Comparison of ENCODE assay signal across 8 cellular contexts in the genomic region with DNA sequence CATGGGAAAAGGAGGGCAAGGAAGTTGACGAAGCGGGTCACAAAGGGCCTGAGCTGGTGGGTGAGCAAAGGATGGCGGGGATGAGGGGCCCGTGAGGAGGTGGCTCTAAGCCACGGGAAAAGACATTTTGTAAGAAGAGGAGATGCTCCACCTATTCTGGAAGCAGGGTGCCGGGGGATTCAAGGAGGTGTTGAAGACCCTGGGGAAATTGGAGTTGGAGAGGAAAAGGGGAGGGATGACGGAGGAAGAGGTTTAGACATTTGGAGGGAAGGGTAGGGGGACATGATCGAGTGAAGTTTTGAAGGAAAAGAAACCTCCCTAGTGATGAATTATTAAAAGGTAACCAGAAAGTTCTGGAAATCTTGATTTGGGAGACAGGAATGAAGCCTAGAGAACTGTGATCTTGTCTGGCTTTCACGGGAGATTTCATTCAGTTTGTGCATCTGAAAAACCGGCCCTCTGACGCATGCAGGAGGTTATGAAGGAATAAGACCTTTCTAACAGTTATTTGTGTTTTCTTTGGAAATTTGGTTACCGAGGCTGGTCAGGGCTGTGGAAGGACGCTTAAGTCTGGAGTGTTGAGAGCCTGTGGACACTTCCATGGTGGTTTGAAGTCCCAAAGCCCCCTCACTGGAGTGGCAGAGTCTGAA. TPM values are rescaled to one million over a fixed set of nuclear protein-coding genes. Genes with fewer than 3 reads are reported as not detected.
DNase-seq lines count a peak whose midpoint lies in the region; ATAC-seq and TF ChIP-seq lines count a peak whose summit lies in the region.

No MANE protein-coding gene starts in this region.

- peaks cover 38% of the 10 kb centered on the region for H3K27me3 ChIP-seq in BE2C

- H3K36me3 Mint-ChIP-seq in effector memory CD8-positive, alpha-beta T cell (ENCODE audit: insufficient read depth), result no peaks in the 10 kb centered on the region
- peaks cover 13% of the 10 kb centered on the region for H3K36me3 Mint-ChIP-seq in neural crest cell (ENCODE audit: low read depth)

- TF ChIP-seq CTCF in BE2C (IDR thresholded peaks at IDR 0.05; ENCODE audit: low read depth, low read length) (no peak), LNCaP clone FGC (IDR thresholded peaks at IDR 0.05; ENCODE audit: control insufficient read depth, extremely low read depth, insufficient read depth) (no peak), neural crest cell (conservative IDR thresholded peaks at IDR 0.05) (no peak)

- no peaks in the 10 kb centered on the region for H3K4me1 Mint-ChIP-seq in effector memory CD8-positive, alpha-beta T cell (ENCODE audit: low read depth in 2 of 2)
- H3K4me1 Mint-ChIP-seq in neural crest cell, result peaks cover 37% of the 10 kb centered on the region

- ATAC-seq in effector memory CD8-positive, alpha-beta T cell (replicated peaks), result no peak
- no peak for ATAC-seq in GM21723 (IDR thresholded peaks at IDR 0.05; ENCODE audit: unreplicated experiment)

- peak overlapping the region; percentile 49 to 59 for H3K4me3 Mint-ChIP-seq in effector memory CD8-positive, alpha-beta T cell
- peak overlapping the region; percentile 95 for H3K4me3 Mint-ChIP-seq in neural crest cell

- H3K9me3 Mint-ChIP-seq in effector memory CD8-positive, alpha-beta T cell, result no peaks in the 10 kb centered on the region
- no peaks in the 10 kb centered on the region for H3K9me3 Mint-ChIP-seq in neural crest cell

- no peaks in the 10 kb centered on the region for H3K9me3 ChIP-seq in BE2C

- no peak overlapping the region for H3K27ac Mint-ChIP-seq in effector memory CD8-positive, alpha-beta T cell
- peak overlapping the region; percentile 95 for H3K27ac Mint-ChIP-seq in neural crest cell (ENCODE audit: unreplicated experiment)

- DNase-seq in BE2C, result no peak
- no peak for DNase-seq in LNCaP clone FGC (ENCODE audit: low read depth)
- no peak for DNase-seq in effector memory CD8-positive, alpha-beta T cell
- no peak for DNase-seq in neural crest cell (ENCODE audit: low read depth, low spot score)
- no peak for DNase-seq in H4 (ENCODE audit: low spot score)
- no peak for DNase-seq in stimulated activated CD4-positive, alpha-beta T cell treated with anti-CD3 and anti-CD28 coated beads, Interleukin-4, amount 100 ng/mL, for 1 hour
- no peak for DNase-seq in NCI-H1105 (lab: John Stamatoyannopoulos, UW)

- peak overlapping the region; percentile 37 for H3K4me3 ChIP-seq in BE2C (ENCODE audit: low read depth, low read length)
- peak overlapping the region; percentile 60 for H3K4me3 ChIP-seq in LNCaP clone FGC (ENCODE audit: low read depth, low read length)

- H3K27me3 Mint-ChIP-seq in effector memory CD8-positive, alpha-beta T cell, result peaks cover 65 to 75% of the 10 kb centered on the region in 2 donors
- H3K27me3 Mint-ChIP-seq in neural crest cell (ENCODE audit: low read depth), result no peaks in the 10 kb centered on the region

- H3K36me3 ChIP-seq in BE2C, result no peaks in the 10 kb centered on the region

- H3K4me1 ChIP-seq in BE2C, result no peaks in the 10 kb centered on the region

RNA-seq across cellular contexts. Expression of a gene that starts 1.4 kb away (rescaled TPM):
- 1.1 TPM for polyA plus RNA-seq in BE2C (2012; ENCODE audit: insufficient read depth, insufficient read length, low read depth)
- 104 and 119 TPM in 2 replicates for total RNA-seq in neural crest cell
- total RNA-seq in H4 (2014; rRNA removed; shearing (Covaris generic)), result 13.5 and 15.5 TPM in 2 replicates

RNA-seq across cellular contexts. Expression of a gene that starts 35.0 kb away (rescaled TPM):
- polyA plus RNA-seq in BE2C (2012; ENCODE audit: insufficient read depth, insufficient read length, low read depth), result 6.6 TPM
- total RNA-seq in neural crest cell, result 18.7 and 19.1 TPM in 2 replicates
- total RNA-seq in H4 (2014; rRNA removed; shearing (Covaris generic)), result 7.4 and 10.1 TPM in 2 replicates

RNA-seq across cellular contexts. Expression of a gene that starts 45.3 kb away (rescaled TPM):
- polyA plus RNA-seq in BE2C (2012; ENCODE audit: insufficient read depth, insufficient read length, low read depth), result 5.3 TPM
- 15.9 and 16.7 TPM in 2 replicates for total RNA-seq in neural crest cell
- total RNA-seq in H4 (2014; rRNA removed; shearing (Covaris generic)), result 9.4 and 11.2 TPM in 2 replicates
